ENCODE assay signal across 31 cellular contexts in the genomic region with DNA sequence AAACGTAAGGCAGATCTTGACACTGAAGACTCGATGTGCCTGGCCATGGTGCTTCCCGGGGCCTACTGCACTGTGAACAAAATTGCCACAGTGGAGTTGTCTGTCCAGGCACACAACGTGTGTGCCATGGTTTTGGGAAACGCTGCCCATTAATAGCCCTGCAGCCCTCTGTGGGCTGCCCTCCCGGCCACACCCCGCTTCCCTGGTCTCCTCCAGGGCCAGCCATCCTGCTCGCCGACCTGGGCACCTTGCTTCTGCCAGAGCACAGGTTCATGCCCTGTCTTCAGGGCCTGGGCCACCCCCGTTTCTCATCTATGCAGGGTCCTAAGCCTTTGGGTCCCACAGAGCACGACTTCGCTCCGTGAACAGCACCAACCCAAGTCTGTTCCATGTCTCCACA. TPM values are rescaled to one million over a fixed set of nuclear protein-coding genes. Genes with fewer than 3 reads are reported as not detected.
"Had no signal": no experiment of that assay in that cellular context is flagged by ENCODE, and none has a peak within 500 bp of the region (broad histone marks: within the 10 kb centered on the region; RNA-seq: fewer than 3 reads in every experiment).

No MANE protein-coding gene starts in this region.

- H3K36me3 ChIP-seq: colonic mucosa, esophagus squamous epithelium, heart right ventricle, pancreas, prostate gland, right atrium auricular region, sigmoid colon, tibial nerve, upper lobe of left lung had no signal

- H3K36me3 Mint-ChIP-seq: immature natural killer cell; naive thymus-derived CD8-positive, alpha-beta T cell; stimulated activated memory B cell treated with anti-CD40 and anti-IgM and Interleukin-4, amounts not matched to agents 10 μg/mL and 1 μg/mL and 100 μg/mL, for 72 hours had no signal

- H3K4me3 ChIP-seq: colonic mucosa, esophagus squamous epithelium, heart right ventricle, pancreas, prostate gland, right atrium auricular region, sigmoid colon, testis, tibial nerve, upper lobe of left lung had no signal

- H3K27me3 Mint-ChIP-seq: dendritic cell treated with granulocyte-macrophage colony-stimulating factor and Interleukin-4, amounts not matched to agents 40 ng/mL and 50 ng/mL, for 4 days; naive thymus-derived CD8-positive, alpha-beta T cell had no signal

- H3K27ac ChIP-seq: colonic mucosa, esophagus squamous epithelium, heart right ventricle, prostate gland, right atrium auricular region, sigmoid colon, testis, tibial nerve, upper lobe of left lung had no signal

- H3K4me1 ChIP-seq: pancreas, prostate gland, right atrium auricular region, upper lobe of left lung had no signal

- H3K4me1 Mint-ChIP-seq: immature natural killer cell; stimulated activated memory B cell treated with anti-CD40 and anti-IgM and Interleukin-4, amounts not matched to agents 10 μg/mL and 1 μg/mL and 100 μg/mL, for 72 hours had no signal

- H3K9me3 ChIP-seq: colonic mucosa, esophagus squamous epithelium, heart right ventricle, pancreas, prostate gland, right atrium auricular region, sigmoid colon, testis, tibial nerve, upper lobe of left lung had no signal

- ATAC-seq: heart right ventricle; left lobe of liver; naive thymus-derived CD8-positive, alpha-beta T cell; stimulated activated memory B cell treated with anti-CD40 and anti-IgM and Interleukin-4, amounts not matched to agents 10 μg/mL and 1 μg/mL and 100 μg/mL, for 72 hours; stimulated activated naive CD8-positive, alpha-beta T cell treated with anti-CD3 and anti-CD28 coated beads, Interleukin-15, Interleukin-2, amounts not matched to agents 100 U/mL and 50 U/mL, for 24 hours had no signal

- H3K9me3 Mint-ChIP-seq: dendritic cell treated with granulocyte-macrophage colony-stimulating factor and Interleukin-4, amounts not matched to agents 40 ng/mL and 50 ng/mL, for 4 days; immature natural killer cell; naive thymus-derived CD8-positive, alpha-beta T cell; nephron progenitor cell; stimulated activated memory B cell treated with anti-CD40 and anti-IgM and Interleukin-4, amounts not matched to agents 10 μg/mL and 1 μg/mL and 100 μg/mL, for 72 hours had no signal

- DNase-seq: central memory CD4-positive, alpha-beta T cell; colonic mucosa; effector memory CD4-positive, alpha-beta T cell; esophagus squamous epithelium; foreskin melanocyte; glutamatergic neuron; heart right ventricle; hypothalamus; immature natural killer cell; islet precursor cell; mammary epithelial cell; naive thymus-derived CD8-positive, alpha-beta T cell; nephron progenitor cell; occipital lobe; sigmoid colon; stimulated activated CD4-positive, alpha-beta T cell treated with anti-CD3 and anti-CD28 coated beads, Interleukin-4, amount 100 ng/mL, for 4 hours; stimulated activated naive CD8-positive, alpha-beta T cell treated with anti-CD3 and anti-CD28 coated beads, Interleukin-15, Interleukin-2, amounts not matched to agents 100 U/mL and 50 U/mL, for 24 hours; substantia nigra; testis had no signal

- H3K27me3 ChIP-seq: colonic mucosa, pancreas, right atrium auricular region, testis, tibial nerve, upper lobe of left lung had no signal

- H3K4me3 Mint-ChIP-seq: dendritic cell treated with granulocyte-macrophage colony-stimulating factor and Interleukin-4, amounts not matched to agents 40 ng/mL and 50 ng/mL, for 4 days; immature natural killer cell; naive thymus-derived CD8-positive, alpha-beta T cell; nephron progenitor cell; stimulated activated memory B cell treated with anti-CD40 and anti-IgM and Interleukin-4, amounts not matched to agents 10 μg/mL and 1 μg/mL and 100 μg/mL, for 72 hours had no signal

- H3K27ac Mint-ChIP-seq: dendritic cell treated with granulocyte-macrophage colony-stimulating factor and Interleukin-4, amounts not matched to agents 40 ng/mL and 50 ng/mL, for 4 days; immature natural killer cell; nephron progenitor cell; stimulated activated memory B cell treated with anti-CD40 and anti-IgM and Interleukin-4, amounts not matched to agents 10 μg/mL and 1 μg/mL and 100 μg/mL, for 72 hours had no signal

RNA-seq across cellular contexts. Expression of a gene that starts 18.9 kb away (rescaled TPM):
- total RNA-seq: naive thymus-derived CD8-positive, alpha-beta T cell had no signal

RNA-seq across cellular contexts. Expression of a gene that starts 58.7 kb away (rescaled TPM):
- total RNA-seq: colonic mucosa; endothelial cell of umbilical vein; esophagus squamous epithelium; heart right ventricle; left lobe of liver; lower leg skin; mammary epithelial cell; mesenteric fat pad; myocyte; naive thymus-derived CD8-positive, alpha-beta T cell; occipital lobe; right atrium auricular region; sigmoid colon; tibial nerve; upper lobe of left lung had no signal
